11 cellular contexts compared by ENCODE assay signal in the genomic region with DNA sequence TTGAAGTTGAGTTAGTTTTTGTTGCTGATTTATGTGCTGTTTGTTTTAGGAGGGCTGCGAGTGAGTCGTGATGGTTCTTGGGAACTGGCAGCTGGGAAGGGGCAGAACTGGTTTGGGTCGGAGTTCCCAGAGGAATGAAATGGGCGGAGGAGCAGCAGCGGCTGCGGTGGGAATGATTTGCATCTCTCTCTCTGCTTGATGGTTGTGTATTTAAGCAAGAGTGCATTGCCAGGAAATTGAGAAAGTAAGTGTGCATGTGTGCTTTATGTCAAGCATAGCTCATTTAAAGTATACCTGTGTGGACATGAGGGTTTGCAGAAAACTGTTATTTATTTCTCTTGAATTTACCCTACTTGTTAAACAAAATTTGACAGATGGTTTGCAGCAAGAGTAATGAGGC.
DNase-seq lines count a peak whose midpoint lies in the region; ATAC-seq and TF ChIP-seq lines count a peak whose summit lies in the region.
"Had no signal": no experiment of that assay in that cellular context is flagged by ENCODE, and none has a peak within 500 bp of the region (broad histone marks: within the 10 kb centered on the region; RNA-seq: fewer than 3 reads in every experiment).

No MANE protein-coding gene starts in this region.

- H3K4me3 ChIP-seq in right atrium auricular region (no peak overlapping the region), mammary epithelial cell (replicated peaks in 1 of 3; ENCODE audit: insufficient read depth in 1 of 3, low read depth in 2 of 3, low read length in 3 of 3) (no peak overlapping the region), mesendoderm (ENCODE audit: low read length) (no peak overlapping the region)
- H3K4me3 ChIP-seq: left ventricle myocardium inferior had no signal

- H3K36me3 ChIP-seq in right atrium auricular region: no peaks in the 10 kb centered on the region
- H3K36me3 ChIP-seq in mammary epithelial cell (ENCODE audit: insufficient read depth, low read length): no peaks in the 10 kb centered on the region
- no peaks in the 10 kb centered on the region for H3K36me3 ChIP-seq in mesendoderm (ENCODE audit: control insufficient read depth, insufficient read depth, low read length)
- H3K36me3 ChIP-seq: left ventricle myocardium inferior had no signal

- H3K4me1 ChIP-seq in right atrium auricular region (peaks cover 0 to 10% of the 10 kb centered on the region in 2 donors), mammary epithelial cell (ENCODE audit: insufficient read depth, low read length) (peaks cover 7% of the 10 kb centered on the region), mesendoderm (ENCODE audit: control insufficient read depth, low read depth, low read length) (no peaks in the 10 kb centered on the region)

- peaks cover 19% of the 10 kb centered on the region for H3K27me3 Mint-ChIP-seq in activated naive CD8-positive, alpha-beta T cell treated with anti-CD3 and anti-CD28 coated beads for 36 hours
- peaks cover 8% of the 10 kb centered on the region for H3K27me3 Mint-ChIP-seq in T-helper 2 cell treated with Interferon-gamma antibody and Interleukin-4, amounts not matched to agents 5 μg/mL and 100 μg/mL, for 36 hours (ENCODE audit: low read depth)

- no peak overlapping the region for H2BK120ac ChIP-seq in mesendoderm (ENCODE audit: low read depth, low read length)

- CTCF ChIA-PET in mammary epithelial cell (lab: Charles Lee; ENCODE audit: low non-redundant PET): no interaction called here

- H4K20me1 ChIP-seq in mammary epithelial cell (ENCODE audit: insufficient read depth, low read length): no peaks in the 10 kb centered on the region

- no peaks in the 10 kb centered on the region for H3K4me1 Mint-ChIP-seq in activated naive CD8-positive, alpha-beta T cell treated with anti-CD3 and anti-CD28 coated beads for 36 hours
- H3K4me1 Mint-ChIP-seq in T-helper 2 cell treated with Interferon-gamma antibody and Interleukin-4, amounts not matched to agents 5 μg/mL and 100 μg/mL, for 36 hours (ENCODE audit: low read depth): peaks cover 10% of the 10 kb centered on the region

- no peak overlapping the region for H3K4ac ChIP-seq in mesendoderm (ENCODE audit: low read depth, low read length)

- H3K9me3 Mint-ChIP-seq in activated naive CD8-positive, alpha-beta T cell treated with anti-CD3 and anti-CD28 coated beads for 36 hours: peaks cover 9% of the 10 kb centered on the region
- H3K9me3 Mint-ChIP-seq in T-helper 2 cell treated with Interferon-gamma antibody and Interleukin-4, amounts not matched to agents 5 μg/mL and 100 μg/mL, for 36 hours: no peaks in the 10 kb centered on the region

- 90% methylated on average over 6 of the region's 6 CpGs for WGBS in mammary epithelial cell (ENCODE audit: low coverage, missing lambda C conversion rate)
- WGBS in mesendoderm (ENCODE audit: extremely low coverage, insufficient coverage, low lambda C conversion rate): no CpG with 5 or more reads among the region's 6 CpGs

- H3K27me3 ChIP-seq in right atrium auricular region: no peaks in the 10 kb centered on the region
- H3K27me3 ChIP-seq in mammary epithelial cell (ENCODE audit: insufficient read depth, low read length): no peaks in the 10 kb centered on the region
- H3K27me3 ChIP-seq in mesendoderm (ENCODE audit: insufficient read depth, low read length, poor library complexity): no peaks in the 10 kb centered on the region

- DNase-seq in left ventricle myocardium superior (no peak), right atrium auricular region (ENCODE audit: low spot score) (no peak), mammary epithelial cell (peak; percentile 16), mesendoderm (peak; percentile 41), amniotic stem cell (lab: John Stamatoyannopoulos, UW) (no peak), middle frontal gyrus (ENCODE audit: extremely low spot score, low spot score) (no peak)
- DNase-seq in activated naive CD8-positive, alpha-beta T cell treated with anti-CD3 and anti-CD28 coated beads for 36 hours: no peak
- no peak for DNase-seq in T-helper 2 cell treated with Interferon-gamma antibody and Interleukin-4, amounts not matched to agents 5 μg/mL and 100 μg/mL, for 36 hours (ENCODE audit: low spot score)
- DNase-seq: activated CD4-positive, alpha-beta T cell treated with anti-CD3 and anti-CD28 coated beads, Interleukin-2, amount 50 U/mL, for 4 hours; foreskin melanocyte; left ventricle myocardium inferior had no signal

- H2AK5ac ChIP-seq in mesendoderm (ENCODE audit: low read length): no peak overlapping the region

- no peak overlapping the region for H3K4me3 Mint-ChIP-seq in activated naive CD8-positive, alpha-beta T cell treated with anti-CD3 and anti-CD28 coated beads for 36 hours
- no peak overlapping the region for H3K4me3 Mint-ChIP-seq in T-helper 2 cell treated with Interferon-gamma antibody and Interleukin-4, amounts not matched to agents 5 μg/mL and 100 μg/mL, for 36 hours

- no peak overlapping the region for H3K27ac Mint-ChIP-seq in activated naive CD8-positive, alpha-beta T cell treated with anti-CD3 and anti-CD28 coated beads for 36 hours
- H3K27ac Mint-ChIP-seq in T-helper 2 cell treated with Interferon-gamma antibody and Interleukin-4, amounts not matched to agents 5 μg/mL and 100 μg/mL, for 36 hours: no peak overlapping the region

- peaks cover 3% of the 10 kb centered on the region for H3K36me3 Mint-ChIP-seq in activated naive CD8-positive, alpha-beta T cell treated with anti-CD3 and anti-CD28 coated beads for 36 hours
- H3K36me3 Mint-ChIP-seq in T-helper 2 cell treated with Interferon-gamma antibody and Interleukin-4, amounts not matched to agents 5 μg/mL and 100 μg/mL, for 36 hours (ENCODE audit: low read depth): no peaks in the 10 kb centered on the region

- H3K79me2 ChIP-seq in mammary epithelial cell (ENCODE audit: insufficient read depth, low read length) (no peaks in the 10 kb centered on the region), mesendoderm (ENCODE audit: control insufficient read depth, insufficient read depth, low read length) (no peaks in the 10 kb centered on the region)

- in situ Hi-C loops in mammary epithelial cell (cut with MboI; ENCODE audit: low sequenced_read_pairs in 2 of 2): no loop called here

- H2AFZ ChIP-seq in mammary epithelial cell (ENCODE audit: low read depth, low read length): no peak overlapping the region

- no peak overlapping the region for H4K8ac ChIP-seq in mesendoderm (ENCODE audit: low read depth, low read length)

- intact Hi-C loops in left ventricle myocardium superior (cut with micrococcal nuclease) (no loop called here), mammary epithelial cell (cut with micrococcal nuclease) (no loop called here)

- no TSS peak for BruUV-seq in mammary epithelial cell (replicated peaks; lab: Mats Ljungman, UMichigan)

- no peaks in the 10 kb centered on the region for H3K79me1 ChIP-seq in mesendoderm (ENCODE audit: low read length)

- dilution Hi-C loops in mammary epithelial cell (cut with HindIII; ENCODE audit: low sequenced_read_pairs): no loop called here

- no peak overlapping the region for H3K4me2 ChIP-seq in mammary epithelial cell (ENCODE audit: insufficient read depth, low read depth, low read length)
- no peak overlapping the region for H3K4me2 ChIP-seq in mesendoderm (ENCODE audit: low read length)

- no peak overlapping the region for H3K56ac ChIP-seq in mesendoderm (ENCODE audit: low read length)

- no peak overlapping the region for H2BK5ac ChIP-seq in mesendoderm (ENCODE audit: low read length)

- no peak overlapping the region for H2BK15ac ChIP-seq in mesendoderm (replicated peaks; ENCODE audit: low read depth)

- H3K18ac ChIP-seq in mesendoderm (ENCODE audit: low read length): no peak overlapping the region

- no peak overlapping the region for H3K23ac ChIP-seq in mesendoderm (ENCODE audit: low read length)

- no peak overlapping the region for H4K5ac ChIP-seq in mesendoderm (ENCODE audit: low read length)

- H3K9me3 ChIP-seq in right atrium auricular region (no peaks in the 10 kb centered on the region), mammary epithelial cell (replicated peaks; ENCODE audit: insufficient read depth, low read length) (no peaks in the 10 kb centered on the region)
- H3K9me3 ChIP-seq: left ventricle myocardium inferior had no signal

- H3K27ac ChIP-seq in right atrium auricular region (no peak overlapping the region), mammary epithelial cell (ENCODE audit: insufficient read depth, low read depth, low read length) (no peak overlapping the region), mesendoderm (ENCODE audit: low read depth, low read length) (no peak overlapping the region)
- H3K27ac ChIP-seq: left ventricle myocardium inferior had no signal

- ATAC-seq in left ventricle myocardium superior: peak; percentile 21

- no peak overlapping the region for H3K9ac ChIP-seq in mammary epithelial cell (ENCODE audit: insufficient read depth, low read length)
- no peak overlapping the region for H3K9ac ChIP-seq in mesendoderm (ENCODE audit: low read length)

- no peak for TF ChIP-seq CTCF in right atrium auricular region (IDR thresholded peaks at IDR 0.05)
- no peak for TF ChIP-seq CTCF in mammary epithelial cell (conservative IDR thresholded peaks at IDR 0.05 in 1 of 2, IDR thresholded peaks at IDR 0.05 in 1 of 2; ENCODE audit: extremely low read depth in 1 of 2, insufficient read depth in 1 of 2, low read depth in 1 of 2, low read length in 2 of 2)

Comparison
In these comparisons a context has a peak if more than half of its experiments do, and no peak if none do; other contexts are left out.
1. DNase-seq: peak in mammary epithelial cell (single experiment) and mesendoderm (single experiment); none in left ventricle myocardium superior (single experiment), right atrium auricular region (single experiment), activated naive CD8-positive, alpha-beta T cell treated with anti-CD3 and anti-CD28 coated beads for 36 hours (single experiment), amniotic stem cell (single experiment), T-helper 2 cell treated with Interferon-gamma antibody and Interleukin-4, amounts not matched to agents 5 μg/mL and 100 μg/mL, for 36 hours (single experiment) and middle frontal gyrus (single experiment).